33 cellular contexts compared by ENCODE assay signal in genomic region chr20:22348010-22348409, GRCh38.
"Had no signal": no experiment of that assay in that cellular context is flagged by ENCODE, and none has a peak within 500 bp of the region (broad histone marks: within the 10 kb centered on the region; RNA-seq: fewer than 3 reads in every experiment).

No MANE protein-coding gene starts in this region.

- H3K4me1 Mint-ChIP-seq: immature natural killer cell; nephron; neural progenitor cell; stimulated activated naive CD8-positive, alpha-beta T cell treated with anti-CD3 and anti-CD28 coated beads, Interleukin-15, amount 100 ng/mL, for 72 hours had no signal

- ATAC-seq: heart right ventricle; left ventricle myocardium superior; lower lobe of right lung; mucosa of descending colon; right lobe of liver; stimulated activated naive CD8-positive, alpha-beta T cell treated with anti-CD3 and anti-CD28 coated beads, Interleukin-15, amount 100 ng/mL, for 72 hours; upper lobe of right lung had no signal

- DNase-seq: dermis blood vessel endothelial cell; effector memory CD4-positive, alpha-beta T cell; esophagus squamous epithelium; foreskin melanocyte; glutamatergic neuron; heart right ventricle; hypothalamus; immature natural killer cell; islet precursor cell; kidney glomerular epithelial cell; left ventricle myocardium superior; lower lobe of right lung; mucosa of descending colon; naive B cell; right lobe of liver; small intestine; stimulated activated CD4-positive, alpha-beta T cell treated with anti-CD3 and anti-CD28 coated beads, Interleukin-15, amount 100 ng/mL, for 24 hours; stimulated activated CD4-positive, alpha-beta T cell treated with anti-CD3 and anti-CD28 coated beads, Interleukin-2, amount 100 ng/mL, for 48 hours; stimulated activated CD8-positive, alpha-beta memory T cell treated with anti-CD3 and anti-CD28 coated beads, Interleukin-4, amount 100 ng/mL, for 48 hours; stimulated activated naive CD4-positive, alpha-beta T cell; stimulated activated naive CD8-positive, alpha-beta T cell treated with anti-CD3 and anti-CD28 coated beads, Interleukin-15, amount 100 ng/mL, for 72 hours; transverse colon; upper lobe of right lung; uterus had no signal

- H3K36me3 ChIP-seq: esophagus squamous epithelium, heart right ventricle, lower lobe of right lung, neural progenitor cell, right lobe of liver, suprapubic skin, transverse colon, upper lobe of right lung, uterus had no signal

- H3K4me2 ChIP-seq: neural progenitor cell had no signal

- H3K4me3 Mint-ChIP-seq: immature natural killer cell; memory B cell; mesothelial cell of epicardium; naive B cell; nephron; neural progenitor cell; stimulated activated naive CD8-positive, alpha-beta T cell treated with anti-CD3 and anti-CD28 coated beads, Interleukin-15, amount 100 ng/mL, for 72 hours had no signal

- H3K9me3 Mint-ChIP-seq: memory B cell; mesothelial cell of epicardium; naive B cell; nephron; neural progenitor cell; stimulated activated naive CD8-positive, alpha-beta T cell treated with anti-CD3 and anti-CD28 coated beads, Interleukin-15, amount 100 ng/mL, for 72 hours had no signal

- H3K27ac ChIP-seq: coronary artery, esophagus squamous epithelium, heart right ventricle, lower lobe of right lung, neural progenitor cell, parathyroid adenoma, right lobe of liver, suprapubic skin, transverse colon, upper lobe of right lung, uterus had no signal

- H3K36me3 Mint-ChIP-seq: immature natural killer cell, memory B cell, mesothelial cell of epicardium, naive B cell, neural progenitor cell had no signal

- H3K27ac Mint-ChIP-seq: immature natural killer cell; memory B cell; mesothelial cell of epicardium; nephron; neural progenitor cell; progenitor cell of endocrine pancreas; stimulated activated naive CD8-positive, alpha-beta T cell treated with anti-CD3 and anti-CD28 coated beads, Interleukin-15, amount 100 ng/mL, for 72 hours had no signal

- FAIRE-seq: endothelial cell of umbilical vein, small intestine had no signal

- H3K4me1 ChIP-seq: esophagus squamous epithelium, heart right ventricle, lower lobe of right lung, neural progenitor cell, parathyroid adenoma, right lobe of liver, suprapubic skin, upper lobe of right lung, uterus had no signal

- H2AFZ ChIP-seq: neural progenitor cell, parathyroid adenoma had no signal

- H3K9ac ChIP-seq: neural progenitor cell, parathyroid adenoma had no signal

- H3K79me2 ChIP-seq: parathyroid adenoma had no signal

- H3K27me3 ChIP-seq: right lobe of liver, transverse colon, upper lobe of right lung, uterus had no signal

- H3K9me3 ChIP-seq: esophagus squamous epithelium, heart right ventricle, lower lobe of right lung, mucosa of descending colon, right lobe of liver, suprapubic skin, transverse colon, upper lobe of right lung, uterus had no signal

- H3K4me3 ChIP-seq: coronary artery, esophagus squamous epithelium, heart right ventricle, lower lobe of right lung, mucosa of descending colon, neural progenitor cell, right lobe of liver, suprapubic skin, transverse colon, upper lobe of right lung, uterus had no signal
